ENCODE assay signal across 17 cellular contexts in the genomic region with DNA sequence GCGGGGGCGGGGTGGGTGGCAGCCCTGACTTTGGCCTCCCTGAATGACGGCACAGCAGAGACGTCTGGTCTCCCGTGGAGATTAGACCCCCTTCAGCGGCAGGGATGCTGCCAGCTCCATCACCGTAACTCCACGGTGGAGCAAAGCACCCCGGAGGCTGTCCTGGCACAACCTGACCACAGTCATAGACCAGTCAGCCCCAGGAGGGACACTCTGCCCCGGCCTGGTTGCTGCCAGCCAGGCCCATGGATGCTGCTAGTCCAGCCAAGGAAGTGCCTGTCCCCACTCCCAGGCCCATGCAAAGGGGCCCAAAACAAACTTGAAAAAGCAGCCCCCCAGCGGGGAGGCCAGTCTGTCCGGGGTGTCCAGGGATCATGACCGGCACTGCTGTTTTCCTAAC. TPM values are rescaled to one million over a fixed set of nuclear protein-coding genes. Genes with fewer than 3 reads are reported as not detected.
"Had no signal": no experiment of that assay in that cellular context is flagged by ENCODE, and none has a peak within 500 bp of the region (broad histone marks: within the 10 kb centered on the region; RNA-seq: fewer than 3 reads in every experiment).

No MANE protein-coding gene starts in this region.

- H3K4me3 Mint-ChIP-seq: activated naive CD8-positive, alpha-beta T cell treated with anti-CD3 and anti-CD28 coated beads for 36 hours; activated T-cell treated with anti-CD3 and anti-CD28 coated beads, Interleukin-2, amount 50 U/mL, for 4 hours; nephron; stimulated activated naive CD8-positive, alpha-beta T cell treated with anti-CD3 and anti-CD28 coated beads, Interleukin-15, amount 100 ng/mL, for 72 hours had no signal

- DNase-seq: activated CD4-positive, CD25-positive, alpha-beta regulatory T cell treated with anti-CD3 and anti-CD28 coated beads, Interleukin-2, amount 50 U/mL, for 72 hours; activated gamma-delta T cell treated with Interleukin-2 at 50 U/mL for 16 hours; activated naive CD8-positive, alpha-beta T cell treated with anti-CD3 and anti-CD28 coated beads for 36 hours; activated T-cell treated with anti-CD3 and anti-CD28 coated beads, Interleukin-2, amount 50 U/mL, for 4 hours; amygdala; body of pancreas; central memory CD4-positive, alpha-beta T cell; cortex of kidney; effector CD8-positive, alpha-beta T cell; foreskin melanocyte; occipital lobe; psoas muscle; stimulated activated naive CD8-positive, alpha-beta T cell treated with anti-CD3 and anti-CD28 coated beads, Interleukin-15, amount 100 ng/mL, for 72 hours; T-helper 1 cell; upper lobe of right lung had no signal

- H3K27me3 ChIP-seq: body of pancreas, right lobe of liver had no signal

- H3K27ac Mint-ChIP-seq: activated naive CD8-positive, alpha-beta T cell treated with anti-CD3 and anti-CD28 coated beads for 36 hours had no signal

- ATAC-seq: activated T-cell treated with anti-CD3 and anti-CD28 coated beads, Interleukin-2, amount 50 U/mL, for 4 hours; body of pancreas; psoas muscle; stimulated activated naive CD8-positive, alpha-beta T cell treated with anti-CD3 and anti-CD28 coated beads, Interleukin-15, amount 100 ng/mL, for 72 hours; upper lobe of right lung had no signal

- H3K4me3 ChIP-seq: body of pancreas, psoas muscle, right lobe of liver, upper lobe of right lung had no signal

- H3K9me3 Mint-ChIP-seq: activated naive CD8-positive, alpha-beta T cell treated with anti-CD3 and anti-CD28 coated beads for 36 hours; activated T-cell treated with anti-CD3 and anti-CD28 coated beads, Interleukin-2, amount 50 U/mL, for 4 hours; nephron; stimulated activated naive CD8-positive, alpha-beta T cell treated with anti-CD3 and anti-CD28 coated beads, Interleukin-15, amount 100 ng/mL, for 72 hours had no signal

- H3K4me1 Mint-ChIP-seq: activated naive CD8-positive, alpha-beta T cell treated with anti-CD3 and anti-CD28 coated beads for 36 hours; stimulated activated naive CD8-positive, alpha-beta T cell treated with anti-CD3 and anti-CD28 coated beads, Interleukin-15, amount 100 ng/mL, for 72 hours had no signal

- H3K9me3 ChIP-seq: body of pancreas, psoas muscle, right lobe of liver, upper lobe of right lung had no signal

- H3K36me3 Mint-ChIP-seq: activated naive CD8-positive, alpha-beta T cell treated with anti-CD3 and anti-CD28 coated beads for 36 hours had no signal

- H3K36me3 ChIP-seq: right lobe of liver, upper lobe of right lung had no signal

- H3K27ac ChIP-seq: body of pancreas, psoas muscle, right lobe of liver, upper lobe of right lung had no signal

- H3K4me1 ChIP-seq: psoas muscle had no signal

RNA-seq across cellular contexts. Expression of gene ANO1, which starts 11.5 kb away (rescaled TPM):
- total RNA-seq: activated naive CD8-positive, alpha-beta T cell treated with anti-CD3 and anti-CD28 coated beads for 36 hours had no signal
